ENCODE assay signal across 30 cellular contexts in the genomic region with DNA sequence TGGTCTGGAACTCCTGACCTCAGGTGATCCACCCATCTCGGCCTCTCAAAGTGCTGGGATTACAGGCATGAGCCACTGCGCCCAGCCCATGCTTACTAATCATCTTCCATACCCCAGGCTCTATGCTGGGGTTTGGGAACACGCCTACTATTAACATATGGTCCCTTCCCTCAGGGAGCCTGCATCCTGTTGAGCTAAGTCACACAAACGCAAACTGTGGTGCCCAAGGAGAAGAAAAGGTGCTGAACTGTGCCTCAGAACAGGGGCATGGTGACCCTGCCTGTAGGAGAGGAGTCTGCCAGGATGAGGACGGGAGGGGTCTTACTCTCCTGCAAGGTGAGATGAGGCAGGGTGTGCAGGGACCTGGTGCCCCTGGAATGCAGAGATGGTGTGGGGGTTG. TPM values are rescaled to one million over a fixed set of nuclear protein-coding genes. Genes with fewer than 3 reads are reported as not detected.
DNase-seq lines count a peak whose midpoint lies in the region; ATAC-seq and TF ChIP-seq lines count a peak whose summit lies in the region.
"Had no signal": no experiment of that assay in that cellular context is flagged by ENCODE, and none has a peak within 500 bp of the region (broad histone marks: within the 10 kb centered on the region; RNA-seq: fewer than 3 reads in every experiment).

No MANE protein-coding gene starts in this region.

- H3K27me3 Mint-ChIP-seq in activated T-cell treated with anti-CD3 and anti-CD28 coated beads, Interleukin-2, amount 50 U/mL, for 24 hours = no peaks in the 10 kb centered on the region
- no peaks in the 10 kb centered on the region for H3K27me3 Mint-ChIP-seq in activated T-cell treated with anti-CD3 and anti-CD28 coated beads, Interleukin-2, amount 50 U/mL, for 72 hours (ENCODE audit: low read depth)
- H3K27me3 Mint-ChIP-seq in stimulated activated naive B cell treated with anti-CD40 and anti-IgM and Interleukin-4, amounts not matched to agents 10 μg/mL and 1 μg/mL and 100 μg/mL, for 72 hours = no peaks in the 10 kb centered on the region
- H3K27me3 Mint-ChIP-seq: activated CD4-positive, alpha-beta T cell treated with anti-CD3 and anti-CD28 coated beads, Interleukin-2, amount 10 ng/mL, durations not matched to agents 24 days and 14 days; activated CD8-positive, alpha-beta memory T cell treated with anti-CD3 and anti-CD28 coated beads, Interleukin-2, amount 10 ng/mL, durations not matched to agents 7 days and 5 days; activated T-helper 17 cell treated with anti-CD3 and anti-CD28 coated beads, Interleukin-2, amount 50 U/mL, for 72 hours had no signal

- DNase-seq in activated T-cell treated with anti-CD3 and anti-CD28 coated beads, Interleukin-2, amount 50 U/mL, for 24 hours = no peak
- DNase-seq in activated T-cell treated with anti-CD3 and anti-CD28 coated beads, Interleukin-2, amount 50 U/mL, for 72 hours = no peak
- peak; percentile 32 for DNase-seq in epithelial cell of esophagus (ENCODE audit: low read depth)
- no peak for DNase-seq in stimulated activated naive B cell treated with anti-CD40 and anti-IgM and Interleukin-4, amounts not matched to agents 10 μg/mL and 1 μg/mL and 100 μg/mL, for 72 hours
- DNase-seq in NCI-H82 (lab: John Stamatoyannopoulos, UW) = no peak
- DNase-seq in NCI-H526 treated with DMSO at 0.1 percent for 48 hours (lab: John Stamatoyannopoulos, UW) = no peak
- DNase-seq: activated CD4-positive, alpha-beta T cell treated with anti-CD3 and anti-CD28 coated beads, Interleukin-2, amount 10 ng/mL, durations not matched to agents 24 days and 14 days; activated CD8-positive, alpha-beta memory T cell treated with anti-CD3 and anti-CD28 coated beads, Interleukin-2, amount 10 ng/mL, durations not matched to agents 7 days and 5 days; aorta; caudate nucleus; DMS79; HCEC 1CT; heart right ventricle; natural killer cell; NCI-H1105; NCI-H2081; NK-92 treated with Interleukin-12 subunit alpha and Interleukin-12 subunit beta, amount 100 ng/mL, for 24 hours; stomach; transverse colon had no signal

- no peaks in the 10 kb centered on the region for H3K9me3 Mint-ChIP-seq in activated T-cell treated with anti-CD3 and anti-CD28 coated beads, Interleukin-2, amount 50 U/mL, for 24 hours
- H3K9me3 Mint-ChIP-seq in activated T-cell treated with anti-CD3 and anti-CD28 coated beads, Interleukin-2, amount 50 U/mL, for 72 hours = peaks cover 2 to 4% of the 10 kb centered on the region in 2 donors
- H3K9me3 Mint-ChIP-seq in stimulated activated naive B cell treated with anti-CD40 and anti-IgM and Interleukin-4, amounts not matched to agents 10 μg/mL and 1 μg/mL and 100 μg/mL, for 72 hours = peaks cover 0 to 2% of the 10 kb centered on the region in 2 donors
- H3K9me3 Mint-ChIP-seq: activated CD4-positive, alpha-beta T cell treated with anti-CD3 and anti-CD28 coated beads, Interleukin-2, amount 10 ng/mL, durations not matched to agents 24 days and 14 days; activated T-helper 17 cell treated with anti-CD3 and anti-CD28 coated beads, Interleukin-2, amount 50 U/mL, for 72 hours; mesothelial cell of epicardium had no signal

- H3K4me1 Mint-ChIP-seq in activated T-cell treated with anti-CD3 and anti-CD28 coated beads, Interleukin-2, amount 50 U/mL, for 24 hours (ENCODE audit: low read depth) = peaks cover 5% of the 10 kb centered on the region
- H3K4me1 Mint-ChIP-seq in activated T-cell treated with anti-CD3 and anti-CD28 coated beads, Interleukin-2, amount 50 U/mL, for 72 hours (ENCODE audit: low read depth) = peaks cover 9% of the 10 kb centered on the region
- H3K4me1 Mint-ChIP-seq in stimulated activated naive B cell treated with anti-CD40 and anti-IgM and Interleukin-4, amounts not matched to agents 10 μg/mL and 1 μg/mL and 100 μg/mL, for 72 hours = peaks cover 8 to 19% of the 10 kb centered on the region in 2 donors

- no peak for TF ChIP-seq CTCF in epithelial cell of esophagus (IDR thresholded peaks at IDR 0.05; ENCODE audit: insufficient read depth, low read depth, low read length, missing control alignments)

- peaks cover 73% of the 10 kb centered on the region for H3K36me3 Mint-ChIP-seq in activated T-cell treated with anti-CD3 and anti-CD28 coated beads, Interleukin-2, amount 50 U/mL, for 24 hours (ENCODE audit: low read depth)
- peaks cover 5% of the 10 kb centered on the region in 2 donors for H3K36me3 Mint-ChIP-seq in activated T-cell treated with anti-CD3 and anti-CD28 coated beads, Interleukin-2, amount 50 U/mL, for 72 hours (ENCODE audit: insufficient read depth in 2 of 2)
- H3K36me3 Mint-ChIP-seq in stimulated activated naive B cell treated with anti-CD40 and anti-IgM and Interleukin-4, amounts not matched to agents 10 μg/mL and 1 μg/mL and 100 μg/mL, for 72 hours = peaks cover 31 to 54% of the 10 kb centered on the region in 2 donors
- H3K36me3 Mint-ChIP-seq: natural killer cell had no signal

- H3K4me3 ChIP-seq in epithelial cell of esophagus (ENCODE audit: low read length) = no peak overlapping the region
- H3K4me3 ChIP-seq: heart right ventricle, SJSA1, stomach, transverse colon had no signal

- H3K27ac Mint-ChIP-seq in activated T-cell treated with anti-CD3 and anti-CD28 coated beads, Interleukin-2, amount 50 U/mL, for 24 hours = peak overlapping the region; percentile 40
- H3K27ac Mint-ChIP-seq in activated T-cell treated with anti-CD3 and anti-CD28 coated beads, Interleukin-2, amount 50 U/mL, for 72 hours = no peak overlapping the region
- peak overlapping the region; percentile 90 for H3K27ac Mint-ChIP-seq in stimulated activated naive B cell treated with anti-CD40 and anti-IgM and Interleukin-4, amounts not matched to agents 10 μg/mL and 1 μg/mL and 100 μg/mL, for 72 hours
- H3K27ac Mint-ChIP-seq: activated CD4-positive, alpha-beta T cell treated with anti-CD3 and anti-CD28 coated beads, Interleukin-2, amount 10 ng/mL, durations not matched to agents 24 days and 14 days; activated CD8-positive, alpha-beta memory T cell treated with anti-CD3 and anti-CD28 coated beads, Interleukin-2, amount 10 ng/mL, durations not matched to agents 7 days and 5 days; mesothelial cell of epicardium; natural killer cell had no signal

- no peak for ATAC-seq in activated T-cell treated with anti-CD3 and anti-CD28 coated beads, Interleukin-2, amount 50 U/mL, for 72 hours (replicated peaks in 1 of 2)
- no peak for ATAC-seq in stimulated activated naive B cell treated with anti-CD40 and anti-IgM and Interleukin-4, amounts not matched to agents 10 μg/mL and 1 μg/mL and 100 μg/mL, for 72 hours (replicated peaks)
- ATAC-seq: activated CD8-positive, alpha-beta memory T cell treated with anti-CD3 and anti-CD28 coated beads, Interleukin-2, amount 10 ng/mL, durations not matched to agents 7 days and 5 days; activated naive CD4-positive, alpha-beta T cell treated with anti-CD3 and anti-CD28 coated beads, Interleukin-2, amount 50 U/mL, for 72 hours; activated T-helper 17 cell treated with anti-CD3 and anti-CD28 coated beads, Interleukin-2, amount 50 U/mL, for 72 hours; heart right ventricle; left lobe of liver; natural killer cell; Panc1; right cardiac atrium had no signal

- H3K4me3 Mint-ChIP-seq in activated T-cell treated with anti-CD3 and anti-CD28 coated beads, Interleukin-2, amount 50 U/mL, for 24 hours = no peak overlapping the region
- H3K4me3 Mint-ChIP-seq in activated T-cell treated with anti-CD3 and anti-CD28 coated beads, Interleukin-2, amount 50 U/mL, for 72 hours = no peak overlapping the region
- H3K4me3 Mint-ChIP-seq in stimulated activated naive B cell treated with anti-CD40 and anti-IgM and Interleukin-4, amounts not matched to agents 10 μg/mL and 1 μg/mL and 100 μg/mL, for 72 hours = no peak overlapping the region
- H3K4me3 Mint-ChIP-seq: activated CD4-positive, alpha-beta T cell treated with anti-CD3 and anti-CD28 coated beads, Interleukin-2, amount 10 ng/mL, durations not matched to agents 24 days and 14 days; activated CD8-positive, alpha-beta memory T cell treated with anti-CD3 and anti-CD28 coated beads, Interleukin-2, amount 10 ng/mL, durations not matched to agents 7 days and 5 days; activated T-helper 17 cell treated with anti-CD3 and anti-CD28 coated beads, Interleukin-2, amount 50 U/mL, for 72 hours; mesothelial cell of epicardium; natural killer cell had no signal

RNA-seq across cellular contexts. Expression of gene MICOS13, which starts 5.6 kb away (rescaled TPM):
- 10 to 100 TPM; 33.8 to 34.1 TPM for total RNA-seq in activated T-cell treated with anti-CD3 and anti-CD28 coated beads, Interleukin-2, amount 50 U/mL, for 72 hours

RNA-seq across cellular contexts. Expression of gene HSD11B1L, which starts 6.1 kb away (rescaled TPM):
- total RNA-seq in activated T-cell treated with anti-CD3 and anti-CD28 coated beads, Interleukin-2, amount 50 U/mL, for 72 hours = 1 to 10 TPM; 3.0 to 5.1 TPM

RNA-seq across cellular contexts. Expression of gene RPL36, which starts 15.4 kb away (rescaled TPM):
- 1,000 to 10,000 TPM; 1,272 to 1,302 TPM for total RNA-seq in activated T-cell treated with anti-CD3 and anti-CD28 coated beads, Interleukin-2, amount 50 U/mL, for 72 hours

RNA-seq across cellular contexts. Expression of gene LONP1, which starts 45.2 kb away (rescaled TPM):
- total RNA-seq in activated T-cell treated with anti-CD3 and anti-CD28 coated beads, Interleukin-2, amount 50 U/mL, for 72 hours = 100 to 1,000 TPM; 262 to 266 TPM

RNA-seq across cellular contexts. Expression of gene CATSPERD, which starts 45.7 kb away (rescaled TPM):
- total RNA-seq in activated T-cell treated with anti-CD3 and anti-CD28 coated beads, Interleukin-2, amount 50 U/mL, for 72 hours = not detected
- total RNA-seq: A172; activated CD4-positive, alpha-beta T cell treated with anti-CD3 and anti-CD28 coated beads, Interleukin-2, amount 10 ng/mL, durations not matched to agents 24 days and 14 days; activated CD8-positive, alpha-beta memory T cell treated with anti-CD3 and anti-CD28 coated beads, Interleukin-2, amount 10 ng/mL, durations not matched to agents 7 days and 5 days; activated naive CD4-positive, alpha-beta T cell treated with anti-CD3 and anti-CD28 coated beads, Interleukin-2, amount 50 U/mL, for 72 hours; activated T-helper 17 cell treated with anti-CD3 and anti-CD28 coated beads, Interleukin-2, amount 50 U/mL, for 72 hours; aorta; dermis microvascular lymphatic vessel endothelial cell; heart right ventricle; left lobe of liver; mesothelial cell of epicardium; natural killer cell; NCI-H460; right cardiac atrium; SJSA1; stomach; T-helper 1 cell treated with Interleukin-12 subunit alpha and Interleukin-12 subunit beta and Interleukin-4 antibody, amounts not matched to agents 30 ng/mL and 1 ng/mL, for 36 hours; transverse colon had no signal
